Comparison of ENCODE assay signal across 1 cellular context in the genomic region with DNA sequence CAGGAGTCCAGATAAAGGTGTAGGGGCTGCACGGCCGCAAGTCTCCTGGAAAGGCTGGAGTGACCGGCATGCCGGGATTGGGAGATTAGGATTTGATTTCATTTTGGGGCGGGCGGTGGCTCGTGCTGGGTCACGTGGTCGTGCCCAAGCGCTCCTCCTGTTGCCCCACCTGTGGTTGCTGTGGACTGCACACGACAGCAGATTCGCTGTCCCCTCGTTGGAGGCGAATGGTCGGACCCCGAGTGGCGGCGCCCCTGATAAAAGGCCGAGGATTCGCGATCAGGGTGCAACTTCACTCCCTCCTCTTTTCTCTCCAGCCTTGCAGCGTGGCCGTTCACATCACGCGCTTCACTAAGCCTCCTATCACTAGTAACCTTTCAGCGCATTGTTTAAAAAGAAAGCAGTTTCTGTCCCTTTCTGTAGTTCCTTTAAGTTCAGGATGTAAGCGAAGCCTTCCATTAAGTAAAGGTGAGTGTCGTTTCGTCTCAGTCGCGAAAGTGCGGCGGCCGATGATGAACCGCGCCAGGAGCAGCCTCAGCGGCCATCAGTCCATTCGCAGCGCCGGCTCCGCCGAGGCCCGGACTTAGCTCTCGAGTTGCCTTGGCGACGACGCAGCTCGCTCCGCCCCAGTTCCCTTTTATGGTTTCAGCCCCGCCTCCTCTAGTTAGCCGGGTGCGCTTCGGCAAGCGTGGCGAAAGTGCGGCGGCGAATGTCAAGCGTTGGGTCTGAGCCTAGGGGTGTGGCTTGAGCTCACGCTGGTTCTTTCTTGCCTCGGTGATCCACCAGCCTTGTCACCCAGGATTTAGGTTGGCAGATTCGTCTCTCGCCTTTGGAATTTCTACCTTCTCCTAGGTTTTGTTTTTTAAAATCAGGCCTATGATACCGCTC.
TF ChIP-seq lines count a peak whose summit lies in the region.

No MANE protein-coding gene starts in this region.

TF ChIP-seq in K562, 482 proteins besides CTCF, POLR2A, EP300 and RAD21 (continued from another document and continues in another):
- TF ChIP-seq MYC (IDR thresholded peaks at IDR 0.05; ENCODE audit: low read depth, low read length) (peak; percentile 56), MYC (CRISPR knock-in tag; IDR thresholded peaks at IDR 0.05; ENCODE audit: borderline replicate concordance, low read depth) (no peak), EWSR1 (IDR thresholded peaks at IDR 0.05; ENCODE audit: borderline replicate concordance, low read depth, partially characterized antibody) (no peak), GTF2E2 (tag; IDR thresholded peaks at IDR 0.05) (no peak), TCF3 (CRISPR knock-in tag; IDR thresholded peaks at IDR 0.05) (no peak), CHD1 (IDR thresholded peaks at IDR 0.05; ENCODE audit: low read length) (no peak), TAL1 (IDR thresholded peaks at IDR 0.05) (no peak), ZNF140 (CRISPR knock-in tag; IDR thresholded peaks at IDR 0.05) (no peak), SP2 (IDR thresholded peaks at IDR 0.05; ENCODE audit: extremely low read depth, low read depth, low read length, poor library complexity, severe bottlenecking) (no peak), DDX20 (tag; IDR thresholded peaks at IDR 0.05; ENCODE audit: low read depth) (no peak), MECOM (CRISPR knock-in tag; IDR thresholded peaks at IDR 0.05) (no peak), SIRT6 (IDR thresholded peaks at IDR 0.05; ENCODE audit: low read depth, low read length) (no peak), GTF2F1 (IDR thresholded peaks at IDR 0.05; ENCODE audit: low read depth, low read length) (no peak), U2AF2 (optimal IDR thresholded peaks at IDR 0.05; ENCODE audit: low read depth, low read length) (no peak), ZNF165 (CRISPR knock-in tag; IDR thresholded peaks at IDR 0.05; ENCODE audit: borderline replicate concordance) (no peak), BHLHE40 (IDR thresholded peaks at IDR 0.05; ENCODE audit: low read length) (no peak; the same call in 1 of the 2 replicates), NCOA1 (IDR thresholded peaks at IDR 0.05; ENCODE audit: low read depth) (no peak), CEBPB (tag; IDR thresholded peaks at IDR 0.05) (no peak), SAP30 (IDR thresholded peaks at IDR 0.05; ENCODE audit: borderline replicate concordance, insufficient read depth, low read depth, low read length, poor library complexity, severe bottlenecking) (no peak), BRCA1 (IDR thresholded peaks at IDR 0.05) (no peak), BRCA1 (CRISPR knock-in tag; IDR thresholded peaks at IDR 0.05) (no peak), ZNF12 (CRISPR knock-in tag; IDR thresholded peaks at IDR 0.05) (no peak), TGIF2 (CRISPR knock-in tag; IDR thresholded peaks at IDR 0.05) (no peak), ZNF384 (IDR thresholded peaks at IDR 0.05; ENCODE audit: low read depth, low read length) (no peak), BCOR (IDR thresholded peaks at IDR 0.05) (no peak), THRAP3 (IDR thresholded peaks at IDR 0.05; ENCODE audit: borderline replicate concordance) (no peak), COPS2 (conservative IDR thresholded peaks at IDR 0.05) (no peak), ZNF133 (CRISPR knock-in tag; IDR thresholded peaks at IDR 0.05) (no peak), SREBF1 (IDR thresholded peaks at IDR 0.05; ENCODE audit: borderline replicate concordance, low read depth, low read length) (no peak), KLF10 (CRISPR knock-in tag; IDR thresholded peaks at IDR 0.05) (no peak)
- TF ChIP-seq, protein P1, sequence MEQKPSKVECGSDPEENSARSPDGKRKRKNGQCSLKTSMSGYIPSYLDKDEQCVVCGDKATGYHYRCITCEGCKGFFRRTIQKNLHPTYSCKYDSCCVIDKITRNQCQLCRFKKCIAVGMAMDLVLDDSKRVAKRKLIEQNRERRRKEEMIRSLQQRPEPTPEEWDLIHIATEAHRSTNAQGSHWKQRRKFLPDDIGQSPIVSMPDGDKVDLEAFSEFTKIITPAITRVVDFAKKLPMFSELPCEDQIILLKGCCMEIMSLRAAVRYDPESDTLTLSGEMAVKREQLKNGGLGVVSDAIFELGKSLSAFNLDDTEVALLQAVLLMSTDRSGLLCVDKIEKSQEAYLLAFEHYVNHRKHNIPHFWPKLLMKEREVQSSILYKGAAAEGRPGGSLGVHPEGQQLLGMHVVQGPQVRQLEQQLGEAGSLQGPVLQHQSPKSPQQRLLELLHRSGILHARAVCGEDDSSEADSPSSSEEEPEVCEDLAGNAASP (IDR thresholded peaks at IDR 0.05): no peak
- TF ChIP-seq, protein P2, sequence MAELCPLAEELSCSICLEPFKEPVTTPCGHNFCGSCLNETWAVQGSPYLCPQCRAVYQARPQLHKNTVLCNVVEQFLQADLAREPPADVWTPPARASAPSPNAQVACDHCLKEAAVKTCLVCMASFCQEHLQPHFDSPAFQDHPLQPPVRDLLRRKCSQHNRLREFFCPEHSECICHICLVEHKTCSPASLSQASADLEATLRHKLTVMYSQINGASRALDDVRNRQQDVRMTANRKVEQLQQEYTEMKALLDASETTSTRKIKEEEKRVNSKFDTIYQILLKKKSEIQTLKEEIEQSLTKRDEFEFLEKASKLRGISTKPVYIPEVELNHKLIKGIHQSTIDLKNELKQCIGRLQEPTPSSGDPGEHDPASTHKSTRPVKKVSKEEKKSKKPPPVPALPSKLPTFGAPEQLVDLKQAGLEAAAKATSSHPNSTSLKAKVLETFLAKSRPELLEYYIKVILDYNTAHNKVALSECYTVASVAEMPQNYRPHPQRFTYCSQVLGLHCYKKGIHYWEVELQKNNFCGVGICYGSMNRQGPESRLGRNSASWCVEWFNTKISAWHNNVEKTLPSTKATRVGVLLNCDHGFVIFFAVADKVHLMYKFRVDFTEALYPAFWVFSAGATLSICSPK (IDR thresholded peaks at IDR 0.05; ENCODE audit: borderline replicate concordance): no peak
- TF ChIP-seq, protein P3, sequence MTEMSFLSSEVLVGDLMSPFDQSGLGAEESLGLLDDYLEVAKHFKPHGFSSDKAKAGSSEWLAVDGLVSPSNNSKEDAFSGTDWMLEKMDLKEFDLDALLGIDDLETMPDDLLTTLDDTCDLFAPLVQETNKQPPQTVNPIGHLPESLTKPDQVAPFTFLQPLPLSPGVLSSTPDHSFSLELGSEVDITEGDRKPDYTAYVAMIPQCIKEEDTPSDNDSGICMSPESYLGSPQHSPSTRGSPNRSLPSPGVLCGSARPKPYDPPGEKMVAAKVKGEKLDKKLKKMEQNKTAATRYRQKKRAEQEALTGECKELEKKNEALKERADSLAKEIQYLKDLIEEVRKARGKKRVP (CRISPR knock-in tag; IDR thresholded peaks at IDR 0.05): no peak
- TF ChIP-seq, protein P4, sequence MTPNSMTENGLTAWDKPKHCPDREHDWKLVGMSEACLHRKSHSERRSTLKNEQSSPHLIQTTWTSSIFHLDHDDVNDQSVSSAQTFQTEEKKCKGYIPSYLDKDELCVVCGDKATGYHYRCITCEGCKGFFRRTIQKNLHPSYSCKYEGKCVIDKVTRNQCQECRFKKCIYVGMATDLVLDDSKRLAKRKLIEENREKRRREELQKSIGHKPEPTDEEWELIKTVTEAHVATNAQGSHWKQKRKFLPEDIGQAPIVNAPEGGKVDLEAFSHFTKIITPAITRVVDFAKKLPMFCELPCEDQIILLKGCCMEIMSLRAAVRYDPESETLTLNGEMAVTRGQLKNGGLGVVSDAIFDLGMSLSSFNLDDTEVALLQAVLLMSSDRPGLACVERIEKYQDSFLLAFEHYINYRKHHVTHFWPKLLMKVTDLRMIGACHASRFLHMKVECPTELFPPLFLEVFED (CRISPR knock-in tag; conservative IDR thresholded peaks at IDR 0.05): no peak
- TF ChIP-seq, protein P5, sequence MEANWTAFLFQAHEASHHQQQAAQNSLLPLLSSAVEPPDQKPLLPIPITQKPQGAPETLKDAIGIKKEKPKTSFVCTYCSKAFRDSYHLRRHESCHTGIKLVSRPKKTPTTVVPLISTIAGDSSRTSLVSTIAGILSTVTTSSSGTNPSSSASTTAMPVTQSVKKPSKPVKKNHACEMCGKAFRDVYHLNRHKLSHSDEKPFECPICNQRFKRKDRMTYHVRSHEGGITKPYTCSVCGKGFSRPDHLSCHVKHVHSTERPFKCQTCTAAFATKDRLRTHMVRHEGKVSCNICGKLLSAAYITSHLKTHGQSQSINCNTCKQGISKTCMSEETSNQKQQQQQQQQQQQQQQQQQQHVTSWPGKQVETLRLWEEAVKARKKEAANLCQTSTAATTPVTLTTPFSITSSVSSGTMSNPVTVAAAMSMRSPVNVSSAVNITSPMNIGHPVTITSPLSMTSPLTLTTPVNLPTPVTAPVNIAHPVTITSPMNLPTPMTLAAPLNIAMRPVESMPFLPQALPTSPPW (CRISPR knock-in tag; IDR thresholded peaks at IDR 0.05): 0 out of 2 replicates have a peak, but pooled peaks have one; percentile 28
- TF ChIP-seq, protein P6, sequence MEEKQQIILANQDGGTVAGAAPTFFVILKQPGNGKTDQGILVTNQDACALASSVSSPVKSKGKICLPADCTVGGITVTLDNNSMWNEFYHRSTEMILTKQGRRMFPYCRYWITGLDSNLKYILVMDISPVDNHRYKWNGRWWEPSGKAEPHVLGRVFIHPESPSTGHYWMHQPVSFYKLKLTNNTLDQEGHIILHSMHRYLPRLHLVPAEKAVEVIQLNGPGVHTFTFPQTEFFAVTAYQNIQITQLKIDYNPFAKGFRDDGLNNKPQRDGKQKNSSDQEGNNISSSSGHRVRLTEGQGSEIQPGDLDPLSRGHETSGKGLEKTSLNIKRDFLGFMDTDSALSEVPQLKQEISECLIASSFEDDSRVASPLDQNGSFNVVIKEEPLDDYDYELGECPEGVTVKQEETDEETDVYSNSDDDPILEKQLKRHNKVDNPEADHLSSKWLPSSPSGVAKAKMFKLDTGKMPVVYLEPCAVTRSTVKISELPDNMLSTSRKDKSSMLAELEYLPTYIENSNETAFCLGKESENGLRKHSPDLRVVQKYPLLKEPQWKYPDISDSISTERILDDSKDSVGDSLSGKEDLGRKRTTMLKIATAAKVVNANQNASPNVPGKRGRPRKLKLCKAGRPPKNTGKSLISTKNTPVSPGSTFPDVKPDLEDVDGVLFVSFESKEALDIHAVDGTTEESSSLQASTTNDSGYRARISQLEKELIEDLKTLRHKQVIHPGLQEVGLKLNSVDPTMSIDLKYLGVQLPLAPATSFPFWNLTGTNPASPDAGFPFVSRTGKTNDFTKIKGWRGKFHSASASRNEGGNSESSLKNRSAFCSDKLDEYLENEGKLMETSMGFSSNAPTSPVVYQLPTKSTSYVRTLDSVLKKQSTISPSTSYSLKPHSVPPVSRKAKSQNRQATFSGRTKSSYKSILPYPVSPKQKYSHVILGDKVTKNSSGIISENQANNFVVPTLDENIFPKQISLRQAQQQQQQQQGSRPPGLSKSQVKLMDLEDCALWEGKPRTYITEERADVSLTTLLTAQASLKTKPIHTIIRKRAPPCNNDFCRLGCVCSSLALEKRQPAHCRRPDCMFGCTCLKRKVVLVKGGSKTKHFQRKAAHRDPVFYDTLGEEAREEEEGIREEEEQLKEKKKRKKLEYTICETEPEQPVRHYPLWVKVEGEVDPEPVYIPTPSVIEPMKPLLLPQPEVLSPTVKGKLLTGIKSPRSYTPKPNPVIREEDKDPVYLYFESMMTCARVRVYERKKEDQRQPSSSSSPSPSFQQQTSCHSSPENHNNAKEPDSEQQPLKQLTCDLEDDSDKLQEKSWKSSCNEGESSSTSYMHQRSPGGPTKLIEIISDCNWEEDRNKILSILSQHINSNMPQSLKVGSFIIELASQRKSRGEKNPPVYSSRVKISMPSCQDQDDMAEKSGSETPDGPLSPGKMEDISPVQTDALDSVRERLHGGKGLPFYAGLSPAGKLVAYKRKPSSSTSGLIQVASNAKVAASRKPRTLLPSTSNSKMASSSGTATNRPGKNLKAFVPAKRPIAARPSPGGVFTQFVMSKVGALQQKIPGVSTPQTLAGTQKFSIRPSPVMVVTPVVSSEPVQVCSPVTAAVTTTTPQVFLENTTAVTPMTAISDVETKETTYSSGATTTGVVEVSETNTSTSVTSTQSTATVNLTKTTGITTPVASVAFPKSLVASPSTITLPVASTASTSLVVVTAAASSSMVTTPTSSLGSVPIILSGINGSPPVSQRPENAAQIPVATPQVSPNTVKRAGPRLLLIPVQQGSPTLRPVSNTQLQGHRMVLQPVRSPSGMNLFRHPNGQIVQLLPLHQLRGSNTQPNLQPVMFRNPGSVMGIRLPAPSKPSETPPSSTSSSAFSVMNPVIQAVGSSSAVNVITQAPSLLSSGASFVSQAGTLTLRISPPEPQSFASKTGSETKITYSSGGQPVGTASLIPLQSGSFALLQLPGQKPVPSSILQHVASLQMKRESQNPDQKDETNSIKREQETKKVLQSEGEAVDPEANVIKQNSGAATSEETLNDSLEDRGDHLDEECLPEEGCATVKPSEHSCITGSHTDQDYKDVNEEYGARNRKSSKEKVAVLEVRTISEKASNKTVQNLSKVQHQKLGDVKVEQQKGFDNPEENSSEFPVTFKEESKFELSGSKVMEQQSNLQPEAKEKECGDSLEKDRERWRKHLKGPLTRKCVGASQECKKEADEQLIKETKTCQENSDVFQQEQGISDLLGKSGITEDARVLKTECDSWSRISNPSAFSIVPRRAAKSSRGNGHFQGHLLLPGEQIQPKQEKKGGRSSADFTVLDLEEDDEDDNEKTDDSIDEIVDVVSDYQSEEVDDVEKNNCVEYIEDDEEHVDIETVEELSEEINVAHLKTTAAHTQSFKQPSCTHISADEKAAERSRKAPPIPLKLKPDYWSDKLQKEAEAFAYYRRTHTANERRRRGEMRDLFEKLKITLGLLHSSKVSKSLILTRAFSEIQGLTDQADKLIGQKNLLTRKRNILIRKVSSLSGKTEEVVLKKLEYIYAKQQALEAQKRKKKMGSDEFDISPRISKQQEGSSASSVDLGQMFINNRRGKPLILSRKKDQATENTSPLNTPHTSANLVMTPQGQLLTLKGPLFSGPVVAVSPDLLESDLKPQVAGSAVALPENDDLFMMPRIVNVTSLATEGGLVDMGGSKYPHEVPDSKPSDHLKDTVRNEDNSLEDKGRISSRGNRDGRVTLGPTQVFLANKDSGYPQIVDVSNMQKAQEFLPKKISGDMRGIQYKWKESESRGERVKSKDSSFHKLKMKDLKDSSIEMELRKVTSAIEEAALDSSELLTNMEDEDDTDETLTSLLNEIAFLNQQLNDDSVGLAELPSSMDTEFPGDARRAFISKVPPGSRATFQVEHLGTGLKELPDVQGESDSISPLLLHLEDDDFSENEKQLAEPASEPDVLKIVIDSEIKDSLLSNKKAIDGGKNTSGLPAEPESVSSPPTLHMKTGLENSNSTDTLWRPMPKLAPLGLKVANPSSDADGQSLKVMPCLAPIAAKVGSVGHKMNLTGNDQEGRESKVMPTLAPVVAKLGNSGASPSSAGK (IDR thresholded peaks at IDR 0.05): peak; percentile 44; the same call in 1 of the 2 replicates
- TF ChIP-seq, protein P7, sequence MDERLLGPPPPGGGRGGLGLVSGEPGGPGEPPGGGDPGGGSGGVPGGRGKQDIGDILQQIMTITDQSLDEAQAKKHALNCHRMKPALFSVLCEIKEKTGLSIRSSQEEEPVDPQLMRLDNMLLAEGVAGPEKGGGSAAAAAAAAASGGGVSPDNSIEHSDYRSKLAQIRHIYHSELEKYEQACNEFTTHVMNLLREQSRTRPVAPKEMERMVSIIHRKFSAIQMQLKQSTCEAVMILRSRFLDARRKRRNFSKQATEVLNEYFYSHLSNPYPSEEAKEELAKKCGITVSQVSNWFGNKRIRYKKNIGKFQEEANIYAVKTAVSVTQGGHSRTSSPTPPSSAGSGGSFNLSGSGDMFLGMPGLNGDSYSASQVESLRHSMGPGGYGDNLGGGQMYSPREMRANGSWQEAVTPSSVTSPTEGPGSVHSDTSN (CRISPR knock-in tag; IDR thresholded peaks at IDR 0.05; ENCODE audit: low read depth): no peak
- TF ChIP-seq, protein P7 (tag; conservative IDR thresholded peaks at IDR 0.05; ENCODE audit: low read depth): no peak
